In genomic region chr3:39125837-39126500, GRCh38 we compare ENCODE assay signal across 11 cellular contexts. TPM values are rescaled to one million over a fixed set of nuclear protein-coding genes. Genes with fewer than 3 reads are reported as not detected.
A peak's percentile ranks its signal among the peaks of the same experiment; 100 is the strongest.
DNase-seq lines count a peak whose midpoint lies in the region; ATAC-seq, FAIRE-seq and TF ChIP-seq lines count a peak whose summit lies in the region.
"Had no signal": no experiment of that assay in that cellular context is flagged by ENCODE, and none has a peak within 500 bp of the region (broad histone marks: within the 10 kb centered on the region; RNA-seq: fewer than 3 reads in every experiment).

No MANE protein-coding gene starts in this region.

- H4K20me1 ChIP-seq in endothelial cell of umbilical vein (replicated peaks; ENCODE audit: control insufficient read depth, extremely low read depth, insufficient read depth, low read length), result no peaks in the 10 kb centered on the region

- no peaks in the 10 kb centered on the region for H3K9me1 ChIP-seq in endothelial cell of umbilical vein (replicated peaks; ENCODE audit: control insufficient read depth, extremely low read depth, insufficient read depth, low read length)

- POLR2A ChIA-PET in endothelial cell of umbilical vein (lab: Charles Lee), result no interaction called here

- H4K12ac ChIP-seq in trophoblast cell (ENCODE audit: low read depth, low read length), result no peak overlapping the region

- no peak overlapping the region for H4K8ac ChIP-seq in trophoblast cell (ENCODE audit: low read depth, low read length)

- FAIRE-seq in endothelial cell of umbilical vein (lab: Jason Lieb, UNC), result peak; percentile 18

- dilution Hi-C loops in endothelial cell of umbilical vein (cut with MboI; ENCODE audit: extremely low pct_ligation_motif_present, low sequenced_read_pairs), result no loop called here

- peak overlapping the region; percentile 15 for H2BK120ac ChIP-seq in trophoblast cell (ENCODE audit: insufficient read depth, low read length, poor library complexity)

- no peak overlapping the region for H3K4ac ChIP-seq in trophoblast cell (ENCODE audit: low read depth, low read length)

- H3K9ac ChIP-seq in endothelial cell of umbilical vein (replicated peaks; ENCODE audit: extremely low read depth, insufficient read depth, low read length), result no peak overlapping the region
- H3K9ac ChIP-seq in trophoblast cell (ENCODE audit: low read length), result no peak overlapping the region

- no TSS peak for BruUV-seq in endothelial cell of umbilical vein (replicated peaks; lab: Mats Ljungman, UMichigan)

- H2AFZ ChIP-seq in endothelial cell of umbilical vein (ENCODE audit: low read depth, low read length) (no peak overlapping the region), trophoblast cell (ENCODE audit: insufficient read depth, low read length, poor library complexity) (no peak overlapping the region)

- peak overlapping the region; percentile 2 for H2AK5ac ChIP-seq in trophoblast cell (ENCODE audit: low read length)

- H3K27me3 ChIP-seq in endothelial cell of umbilical vein (ENCODE audit: control insufficient read depth in 2 of 2, insufficient read depth in 2 of 2, low read length in 2 of 2), result no peaks in the 10 kb centered on the region
- no peaks in the 10 kb centered on the region for H3K27me3 ChIP-seq in trophoblast cell (ENCODE audit: insufficient read depth, low read length)
- no peaks in the 10 kb centered on the region for H3K27me3 ChIP-seq in MG63

- intact Hi-C loops in endothelial cell of umbilical vein (cut with micrococcal nuclease), result loop anchor here (1.0 to 5.0 kb wide), 6 partner anchors 19 to 256 kb away; partner anchors contain the start of genes GORASP1, SLC25A38 and TTC21A

- CTCF ChIA-PET in endothelial cell of umbilical vein (lab: Charles Lee), result interaction anchor here (0.6 to 11.3 kb wide), 34 partner anchors 8 to 281 kb away, joined by 3 to 449 read pairs (median 4); partner anchors contain the start of genes CX3CR1, GORASP1, TTC21A and XIRP1

- H3K36me3 ChIP-seq in endothelial cell of umbilical vein (ENCODE audit: control insufficient read depth in 2 of 2, extremely low read depth in 1 of 2, insufficient read depth in 2 of 2, low read length in 2 of 2) (no peaks in the 10 kb centered on the region), trophoblast cell (ENCODE audit: control insufficient read depth in 1 of 2, insufficient read depth in 2 of 2, low read length in 2 of 2) (no peaks in the 10 kb centered on the region), MG63 (no peaks in the 10 kb centered on the region)

- H2BK5ac ChIP-seq in trophoblast cell (ENCODE audit: low read depth, low read length, poor library complexity), result peak overlapping the region; percentile 37

- H3K4me1 ChIP-seq in endothelial cell of umbilical vein (ENCODE audit: control insufficient read depth, extremely low read depth, insufficient read depth, low read length) (peaks cover 10% of the 10 kb centered on the region), trophoblast cell (ENCODE audit: control insufficient read depth in 1 of 2, insufficient read depth in 2 of 2, low read length in 2 of 2) (peaks cover 15 to 18% of the 10 kb centered on the region in 2 experiments)

- no peaks in the 10 kb centered on the region for H3K79me2 ChIP-seq in endothelial cell of umbilical vein (ENCODE audit: control insufficient read depth, insufficient read depth, low read length)
- H3K79me2 ChIP-seq in trophoblast cell (ENCODE audit: control insufficient read depth, insufficient read depth, low read length, poor library complexity), result no peaks in the 10 kb centered on the region

- H3K23ac ChIP-seq in trophoblast cell (ENCODE audit: low read length), result no peak overlapping the region

- H3K27ac ChIP-seq in C4-2B, result peak overlapping the region; percentile 48
- H3K27ac ChIP-seq in endothelial cell of umbilical vein (ENCODE audit: insufficient read depth, low read depth, low read length), result no peak overlapping the region
- peak overlapping the region; percentile 2 for H3K27ac ChIP-seq in trophoblast cell (ENCODE audit: low read depth, low read length)
- H3K27ac ChIP-seq: coronary artery had no signal

- no peaks in the 10 kb centered on the region for H3K9me3 ChIP-seq in endothelial cell of umbilical vein (replicated peaks; ENCODE audit: control insufficient read depth, insufficient read depth, low read length)
- H3K9me3 ChIP-seq in trophoblast cell (ENCODE audit: insufficient read depth, low read depth, low read length), result no peaks in the 10 kb centered on the region
- H3K9me3 ChIP-seq in MG63, result no peaks in the 10 kb centered on the region

- DNase-seq in M059J (ENCODE audit: low read depth), result peak; percentile 75
- DNase-seq in endothelial cell of umbilical vein (ENCODE audit: low read depth, low spot score), result peak; percentile 24
- DNase-seq in trophoblast cell, result peak; percentile 46 to 75
- DNase-seq in MG63, result no peak
- DNase-seq in T-helper 1 cell, result no peak
- DNase-seq in stimulated activated CD4-positive, alpha-beta T cell treated with anti-CD3 and anti-CD28 coated beads, Interleukin-15, amount 100 ng/mL, for 24 hours, result no peak
- DNase-seq: COR-L47, NCI-H2107 had no signal

- TF ChIP-seq CTCF in C4-2B (conservative IDR thresholded peaks at IDR 0.05), result no peak
- no peak for TF ChIP-seq CTCF in endothelial cell of umbilical vein (IDR thresholded peaks at IDR 0.05; ENCODE audit: extremely low read depth in 1 of 2, insufficient read depth in 1 of 2, low read depth in 1 of 2, low read length in 2 of 2)

- WGBS in trophoblast cell (ENCODE audit: extremely low coverage, insufficient coverage, insufficient read length), result no CpG with 5 or more reads among the region's 12 CpGs

- peak overlapping the region; percentile 2 for H3K18ac ChIP-seq in trophoblast cell (ENCODE audit: low read length)

- H3K14ac ChIP-seq in trophoblast cell (ENCODE audit: low read length), result no peak overlapping the region

- no peak for TF ChIP-seq POLR2A in endothelial cell of umbilical vein (IDR thresholded peaks at IDR 0.05; ENCODE audit: low read depth, low read length)

- H2BK12ac ChIP-seq in trophoblast cell (ENCODE audit: low read length), result no peak overlapping the region

- no peak for ATAC-seq in GM21786 (IDR thresholded peaks at IDR 0.05; ENCODE audit: unreplicated experiment)

- peaks cover 16% of the 10 kb centered on the region for H3K79me1 ChIP-seq in trophoblast cell (ENCODE audit: low read length)

- peak overlapping the region; percentile 48 for H4K91ac ChIP-seq in trophoblast cell (ENCODE audit: low read depth, low read length)

- H3K4me2 ChIP-seq in endothelial cell of umbilical vein (ENCODE audit: insufficient read depth, low read length) (no peak overlapping the region), trophoblast cell (ENCODE audit: low read length) (peak overlapping the region; percentile 19)

- no peak overlapping the region for H3K4me3 ChIP-seq in endothelial cell of umbilical vein (replicated peaks in 1 of 3; ENCODE audit: insufficient read depth in 1 of 3, low read depth in 1 of 3, low read length in 3 of 3)
- no peak overlapping the region for H3K4me3 ChIP-seq in trophoblast cell (ENCODE audit: low read depth, low read length)
- H3K4me3 ChIP-seq in MG63, result no peak overlapping the region
- H3K4me3 ChIP-seq: coronary artery had no signal

TF ChIP-seq in endothelial cell of umbilical vein, 7 proteins besides CTCF, POLR2A, EP300 and RAD21 (continues in another document):
- TF ChIP-seq JUN (IDR thresholded peaks at IDR 0.05; ENCODE audit: borderline replicate concordance, insufficient read depth, insufficient read length, low read depth) (no peak), MAX (IDR thresholded peaks at IDR 0.05; ENCODE audit: insufficient read depth, insufficient read length) (no peak)

RNA-seq across cellular contexts. Expression of gene TTC21A, which starts 18.5 kb away (rescaled TPM):
- total RNA-seq in M059J (2014; rRNA removed; shearing (Covaris generic)), result 0.10 and 1.4 TPM in 2 replicates
- 6.3 and 7.8 TPM in 2 replicates for total RNA-seq in endothelial cell of umbilical vein
- 4.7 and 4.8 TPM in 2 replicates for polyA plus RNA-seq in endothelial cell of umbilical vein
- 1.8 and 2.6 TPM in 2 replicates for polyA plus RNA-seq in endothelial cell of umbilical vein (2011; cell fraction: cytosol; rRNA removed)
- polyA plus RNA-seq in endothelial cell of umbilical vein (2011; cell fraction: nucleus; rRNA removed), result 37.7 and 45.2 TPM in 2 replicates
- 2.9 and 3.0 TPM in 2 replicates for polyA plus RNA-seq in endothelial cell of umbilical vein (2012)
- polyA minus RNA-seq in endothelial cell of umbilical vein, result 7.2 and 21.0 TPM in 2 replicates
- polyA minus RNA-seq in endothelial cell of umbilical vein (2011; cell fraction: cytosol; rRNA and poly(A)+ RNA removed), result 1.0 TPM
- 18.8 and 22.5 TPM in 2 replicates for polyA minus RNA-seq in endothelial cell of umbilical vein (2011; cell fraction: nucleus; rRNA and poly(A)+ RNA removed)
- polyA plus RNA-seq in trophoblast cell (2013), result 1.8 and 2.1 TPM in 2 replicates
- total RNA-seq in MG63 (2014; rRNA removed; shearing (Covaris generic); ENCODE audit: low replicate concordance), result 0.32 and 0.40 TPM in 2 replicates

RNA-seq across cellular contexts. Expression of gene GORASP1, which starts 18.5 kb away (rescaled TPM):
- 18.7 and 34.8 TPM in 2 replicates for total RNA-seq in M059J (2014; rRNA removed; shearing (Covaris generic))
- total RNA-seq in endothelial cell of umbilical vein, result 68.0 and 74.7 TPM in 2 replicates
- 62.5 and 68.0 TPM in 2 replicates for polyA plus RNA-seq in endothelial cell of umbilical vein
- polyA plus RNA-seq in endothelial cell of umbilical vein (2011; cell fraction: cytosol; rRNA removed), result 44.1 and 52.8 TPM in 2 replicates
- 226 and 257 TPM in 2 replicates for polyA plus RNA-seq in endothelial cell of umbilical vein (2011; cell fraction: nucleus; rRNA removed)
- 45.8 and 53.6 TPM in 2 replicates for polyA plus RNA-seq in endothelial cell of umbilical vein (2012)
- polyA minus RNA-seq in endothelial cell of umbilical vein, result 75.0 and 85.5 TPM in 2 replicates
- 25.7 TPM for polyA minus RNA-seq in endothelial cell of umbilical vein (2011; cell fraction: cytosol; rRNA and poly(A)+ RNA removed)
- 61.1 and 70.4 TPM in 2 replicates for polyA minus RNA-seq in endothelial cell of umbilical vein (2011; cell fraction: nucleus; rRNA and poly(A)+ RNA removed)
- polyA plus RNA-seq in trophoblast cell (2013), result 19.6 and 19.9 TPM in 2 replicates
- total RNA-seq in MG63 (2014; rRNA removed; shearing (Covaris generic); ENCODE audit: low replicate concordance), result 11.4 and 19.4 TPM in 2 replicates

RNA-seq across cellular contexts. Expression of gene CSRNP1, which starts 27.4 kb away (rescaled TPM):
- total RNA-seq in M059J (2014; rRNA removed; shearing (Covaris generic)), result 6.0 and 12.6 TPM in 2 replicates
- 13.2 and 14.9 TPM in 2 replicates for total RNA-seq in endothelial cell of umbilical vein
- 26.5 and 33.7 TPM in 2 replicates for polyA plus RNA-seq in endothelial cell of umbilical vein
- 27.3 and 34.2 TPM in 2 replicates for polyA plus RNA-seq in endothelial cell of umbilical vein (2011; cell fraction: cytosol; rRNA removed)
- 74.3 and 77.1 TPM in 2 replicates for polyA plus RNA-seq in endothelial cell of umbilical vein (2011; cell fraction: nucleus; rRNA removed)
- 18.2 and 22.1 TPM in 2 replicates for polyA plus RNA-seq in endothelial cell of umbilical vein (2012)
- 30.1 and 41.8 TPM in 2 replicates for polyA minus RNA-seq in endothelial cell of umbilical vein
- 11.6 TPM for polyA minus RNA-seq in endothelial cell of umbilical vein (2011; cell fraction: cytosol; rRNA and poly(A)+ RNA removed)
- polyA minus RNA-seq in endothelial cell of umbilical vein (2011; cell fraction: nucleus; rRNA and poly(A)+ RNA removed), result 46.5 and 58.1 TPM in 2 replicates
- 35.6 and 35.8 TPM in 2 replicates for polyA plus RNA-seq in trophoblast cell (2013)
- 8.4 TPM in 2 replicates for total RNA-seq in MG63 (2014; rRNA removed; shearing (Covaris generic); ENCODE audit: low replicate concordance)

Comparison
In these comparisons a context has a peak if more than half of its experiments do, and no peak if none do; other contexts are left out.
1. DNase-seq: peak in M059J (single experiment), endothelial cell of umbilical vein (single experiment) and trophoblast cell (2 of 2); none in MG63 (single experiment), T-helper 1 cell (0 of 5) and stimulated activated CD4-positive, alpha-beta T cell treated with anti-CD3 and anti-CD28 coated beads, Interleukin-15, amount 100 ng/mL, for 24 hours (single experiment).